ENCODE assay signal across 25 cellular contexts in genomic region chr13:111284579-111284978, GRCh38. TPM values are rescaled to one million over a fixed set of nuclear protein-coding genes. Genes with fewer than 3 reads are reported as not detected.
"Had no signal": no experiment of that assay in that cellular context is flagged by ENCODE, and none has a peak within 500 bp of the region (broad histone marks: within the 10 kb centered on the region; RNA-seq: fewer than 3 reads in every experiment).

No MANE protein-coding gene starts in this region.

- H3K27ac ChIP-seq: breast epithelium had no signal

- DNase-seq: activated CD4-positive, alpha-beta memory T cell treated with anti-CD3 and anti-CD28 coated beads for 36 hours; activated CD4-positive, alpha-beta T cell treated with anti-CD3 and anti-CD28 coated beads, Interleukin-2, amount 10 ng/mL, durations not matched to agents 7 days and 5 days; activated CD4-positive, CD25-positive, alpha-beta regulatory T cell; activated CD8-positive, alpha-beta memory T cell treated with anti-CD3 and anti-CD28 coated beads for 24 hours; activated gamma-delta T cell treated with Interleukin-2 at 50 U/mL for 16 hours; activated naive CD4-positive, alpha-beta T cell treated with anti-CD3 and anti-CD28 coated beads, Interleukin-2, amount 10 ng/mL, durations not matched to agents 7 days and 5 days; activated naive CD8-positive, alpha-beta T cell treated with anti-CD3 and anti-CD28 coated beads for 36 hours; activated T-cell treated with anti-CD3 and anti-CD28 coated beads for 4 hours; activated T-cell treated with anti-CD3 and anti-CD28 coated beads, Interleukin-2, amount 50 U/mL, for 48 hours; Karpas-422; MM.1S; NCI-H1930; NCI-H2171; NCI-H2227 treated with DMSO at 0.1 percent for 48 hours; NCI-H446 treated with DMSO at 0.1 percent for 48 hours; NCI-H524 treated with DMSO at 0.1 percent for 48 hours; NCI-H82; SIG-M5; T-helper 17 cell; T-helper 9 cell had no signal

- H3K36me3 ChIP-seq: breast epithelium had no signal

- H3K4me1 Mint-ChIP-seq: activated CD4-positive, alpha-beta T cell treated with anti-CD3 and anti-CD28 coated beads, Interleukin-2, amount 10 ng/mL, durations not matched to agents 7 days and 5 days; activated naive CD4-positive, alpha-beta T cell treated with anti-CD3 and anti-CD28 coated beads, Interleukin-2, amount 10 ng/mL, durations not matched to agents 7 days and 5 days; activated naive CD8-positive, alpha-beta T cell treated with anti-CD3 and anti-CD28 coated beads for 36 hours had no signal

- H3K27ac Mint-ChIP-seq: activated CD4-positive, alpha-beta memory T cell treated with anti-CD3 and anti-CD28 coated beads for 36 hours; activated naive CD4-positive, alpha-beta T cell treated with anti-CD3 and anti-CD28 coated beads, Interleukin-2, amount 10 ng/mL, durations not matched to agents 7 days and 5 days; activated naive CD8-positive, alpha-beta T cell treated with anti-CD3 and anti-CD28 coated beads for 36 hours; activated T-helper 2 cell treated with anti-CD3 and anti-CD28 coated beads, Interferon-gamma antibody, Interleukin-2, Interleukin-4, amounts not matched to agents 10 μg/mL and 5 μg/mL and 100 μg/mL, durations not matched to agents 14 hours and 24 hours and 36 hours; T-helper 17 cell had no signal

- H3K27me3 ChIP-seq: breast epithelium had no signal

- ATAC-seq: K562, T-helper 17 cell had no signal

- H3K4me3 Mint-ChIP-seq: activated CD4-positive, alpha-beta memory T cell treated with anti-CD3 and anti-CD28 coated beads for 36 hours; activated CD4-positive, alpha-beta T cell treated with anti-CD3 and anti-CD28 coated beads, Interleukin-2, amount 10 ng/mL, durations not matched to agents 7 days and 5 days; activated naive CD4-positive, alpha-beta T cell treated with anti-CD3 and anti-CD28 coated beads, Interleukin-2, amount 10 ng/mL, durations not matched to agents 7 days and 5 days; activated naive CD8-positive, alpha-beta T cell treated with anti-CD3 and anti-CD28 coated beads for 36 hours; T-helper 17 cell had no signal

- H3K4me1 ChIP-seq: breast epithelium had no signal

- H3K9me3 Mint-ChIP-seq: activated CD4-positive, alpha-beta memory T cell treated with anti-CD3 and anti-CD28 coated beads for 36 hours; activated CD4-positive, alpha-beta T cell treated with anti-CD3 and anti-CD28 coated beads, Interleukin-2, amount 10 ng/mL, durations not matched to agents 7 days and 5 days; activated naive CD4-positive, alpha-beta T cell treated with anti-CD3 and anti-CD28 coated beads, Interleukin-2, amount 10 ng/mL, durations not matched to agents 7 days and 5 days; activated naive CD8-positive, alpha-beta T cell treated with anti-CD3 and anti-CD28 coated beads for 36 hours; activated T-helper 2 cell treated with anti-CD3 and anti-CD28 coated beads, Interferon-gamma antibody, Interleukin-2, Interleukin-4, amounts not matched to agents 10 μg/mL and 5 μg/mL and 100 μg/mL, durations not matched to agents 14 hours and 24 hours and 36 hours had no signal

- H3K9me3 ChIP-seq: breast epithelium had no signal

- H3K27me3 Mint-ChIP-seq: activated CD4-positive, alpha-beta memory T cell treated with anti-CD3 and anti-CD28 coated beads for 36 hours; activated CD4-positive, alpha-beta T cell treated with anti-CD3 and anti-CD28 coated beads, Interleukin-2, amount 10 ng/mL, durations not matched to agents 7 days and 5 days; activated naive CD4-positive, alpha-beta T cell treated with anti-CD3 and anti-CD28 coated beads, Interleukin-2, amount 10 ng/mL, durations not matched to agents 7 days and 5 days; activated naive CD8-positive, alpha-beta T cell treated with anti-CD3 and anti-CD28 coated beads for 36 hours; T-helper 17 cell had no signal

- H3K4me3 ChIP-seq: breast epithelium, K562 had no signal

RNA-seq across cellular contexts. Expression of gene TEX29, which starts 35.9 kb away (rescaled TPM):
- total RNA-seq: K562, OCI-LY7, RPMI7951, T-helper 17 cell had no signal
